ENCODE assay signal across 10 cellular contexts in genomic region chr1:48619529-48619928, GRCh38.
A peak's percentile ranks its signal among the peaks of the same experiment; 100 is the strongest.
DNase-seq lines count a peak whose midpoint lies in the region; ATAC-seq, FAIRE-seq and TF ChIP-seq lines count a peak whose summit lies in the region.
"Had no signal": no experiment of that assay in that cellular context is flagged by ENCODE, and none has a peak within 500 bp of the region (broad histone marks: within the 10 kb centered on the region; RNA-seq: fewer than 3 reads in every experiment).

No MANE protein-coding gene starts in this region.

- H3K9ac ChIP-seq in H9 (ENCODE audit: extremely low read depth, insufficient read length, low read length), result no peak overlapping the region

- H3K79me1 ChIP-seq in H9 (ENCODE audit: insufficient read depth, low read depth, low read length, poor library complexity, severe bottlenecking), result no peaks in the 10 kb centered on the region

- H3K79me2 ChIP-seq in H9 (ENCODE audit: insufficient read depth, low read length), result no peaks in the 10 kb centered on the region

- no peak overlapping the region for H3K27ac ChIP-seq in A549
- H3K27ac ChIP-seq in H9 (ENCODE audit: insufficient read length, low read depth, low read length), result no peak overlapping the region
- H3K27ac ChIP-seq: ovary had no signal

- H2BK20ac ChIP-seq in H9 (ENCODE audit: low read depth, low read length, poor library complexity, severe bottlenecking), result no peak overlapping the region

- no peak overlapping the region for H4K91ac ChIP-seq in H9 (ENCODE audit: insufficient read length, low read depth, low read length)

- no peak overlapping the region for H3K4ac ChIP-seq in H9 (ENCODE audit: low read depth, low read length)

- H3K4me1 Mint-ChIP-seq in H9, result peaks cover 13 to 15% of the 10 kb centered on the region in 2 experiments
- peaks cover 26% of the 10 kb centered on the region for H3K4me1 Mint-ChIP-seq in WTC11
- H3K4me1 Mint-ChIP-seq in activated CD8-positive, alpha-beta T cell treated with anti-CD3 and anti-CD28 coated beads for 36 hours (ENCODE audit: low read depth), result no peaks in the 10 kb centered on the region

- no peak overlapping the region for H2BK120ac ChIP-seq in H9 (ENCODE audit: low read depth, low read length, poor library complexity, severe bottlenecking)

- intact Hi-C loops in activated CD8-positive, alpha-beta T cell treated with anti-CD3 and anti-CD28 coated beads for 36 hours (cut with micrococcal nuclease), result no loop called here

- H2BK12ac ChIP-seq in H9 (ENCODE audit: insufficient read length, low read depth, low read length), result no peak overlapping the region

- no peaks in the 10 kb centered on the region for H3K9me3 ChIP-seq in A549
- no peaks in the 10 kb centered on the region for H3K9me3 ChIP-seq in H9 (ENCODE audit: control insufficient read depth, low read depth, low read length)
- H3K9me3 ChIP-seq: ovary had no signal

- H4K5ac ChIP-seq in H9 (ENCODE audit: insufficient read length, low read depth, low read length), result no peak overlapping the region

- POLR2A ChIA-PET in A549 (lab: Yijun Ruan, JAX) (no interaction called here), WTC11 (lab: Charles Lee) (no interaction called here)
- POLR2A ChIA-PET in activated CD8-positive, alpha-beta T cell treated with anti-CD3 and anti-CD28 coated beads for 36 hours (lab: Charles Lee), result no interaction called here

- TF ChIP-seq POLR2A in A549 (IDR thresholded peaks at IDR 0.05; ENCODE audit: low read length), result no peak

- TF ChIP-seq CTCF in A549 (IDR thresholded peaks at IDR 0.05), result no peak
- no peak for TF ChIP-seq CTCF in H9 (conservative IDR thresholded peaks at IDR 0.05)
- no peak for TF ChIP-seq CTCF in WTC11 (IDR thresholded peaks at IDR 0.05)
- TF ChIP-seq CTCF in activated CD8-positive, alpha-beta T cell treated with anti-CD3 and anti-CD28 coated beads for 36 hours (IDR thresholded peaks at IDR 0.05), result no peak

- no peak overlapping the region for H3K14ac ChIP-seq in H9 (ENCODE audit: insufficient read depth, low read length)

- CTCF ChIA-PET in A549 (lab: Yijun Ruan, JAX), result interaction anchor here (0.6 kb wide), 1 partner anchor 611 kb away, joined by 3 read pairs; no protein-coding TSS in a partner anchor
- CTCF ChIA-PET in WTC11 (lab: Charles Lee), result interaction anchor here (0.7 to 1.5 kb wide), 5 partner anchors 47 to 89 kb away, joined by 3 to 7 read pairs (median 5); no protein-coding TSS in a partner anchor
- CTCF ChIA-PET in activated CD8-positive, alpha-beta T cell treated with anti-CD3 and anti-CD28 coated beads for 36 hours (lab: Charles Lee), result no interaction called here

- no peak overlapping the region for H3K4me3 ChIP-seq in A549
- H3K4me3 ChIP-seq: ovary had no signal

- no peak for TF ChIP-seq EP300 in A549 (IDR thresholded peaks at IDR 0.05)

- ATAC-seq in A549, result peak; percentile 47 to 56; a peak in 4 of 6 replicates
- peak; percentile 99 for ATAC-seq in WTC11
- ATAC-seq in HG03442 (IDR thresholded peaks at IDR 0.05; ENCODE audit: unreplicated experiment), result no peak
- ATAC-seq in activated CD8-positive, alpha-beta T cell treated with anti-CD3 and anti-CD28 coated beads for 36 hours, result no peak

- no peak for FAIRE-seq in A549 (lab: Jason Lieb, UNC)

- no peak overlapping the region for H3T11ph ChIP-seq in H9 (ENCODE audit: low read length)

- H3K27me3 Mint-ChIP-seq in H9 (ENCODE audit: low read depth) (peaks cover 5% of the 10 kb centered on the region), WTC11 (ENCODE audit: low read depth) (no peaks in the 10 kb centered on the region; the same call in 1 of the 2 replicates)
- peaks cover 19% of the 10 kb centered on the region for H3K27me3 Mint-ChIP-seq in activated CD8-positive, alpha-beta T cell treated with anti-CD3 and anti-CD28 coated beads for 36 hours

- no peak overlapping the region for H3K56ac ChIP-seq in H9 (ENCODE audit: insufficient read length, low read depth, low read length)

- H3K4me3 Mint-ChIP-seq in H9, result 0 out of 5 replicates have a peak overlapping the region, but pooled peaks of 1 of the 2 experiments have one; percentile 17
- H3K4me3 Mint-ChIP-seq in WTC11, result peak overlapping the region; percentile 52
- no peak overlapping the region for H3K4me3 Mint-ChIP-seq in activated CD8-positive, alpha-beta T cell treated with anti-CD3 and anti-CD28 coated beads for 36 hours

- no peaks in the 10 kb centered on the region for H3K23me2 ChIP-seq in H9 (ENCODE audit: insufficient read length, low read depth, low read length, poor library complexity, severe bottlenecking)

- WGBS in A549 (ENCODE audit: missing lambda C conversion rate), result 4% methylated on average over 8 of the region's 9 CpGs
- no CpG with 5 or more reads among the region's 9 CpGs for WGBS in H9 (ENCODE audit: extremely low coverage, insufficient read length, low lambda C conversion rate)

- no peak overlapping the region for H3K23ac ChIP-seq in H9 (ENCODE audit: insufficient read length, low read depth, low read length)

- no peaks in the 10 kb centered on the region for H4K20me1 ChIP-seq in H9 (ENCODE audit: control insufficient read depth, insufficient read depth, insufficient read length)

- no peak overlapping the region for H3K18ac ChIP-seq in H9 (ENCODE audit: insufficient read length, low read depth, low read length)

- no peak for TF ChIP-seq RAD21 in A549 (conservative IDR thresholded peaks at IDR 0.05 in 1 of 2, IDR thresholded peaks at IDR 0.05 in 1 of 2)

- H3K27ac Mint-ChIP-seq in H9, result no peak overlapping the region
- H3K27ac Mint-ChIP-seq in WTC11, result peak overlapping the region; percentile 77; the same call in 1 of the 2 replicates
- H3K27ac Mint-ChIP-seq in activated CD8-positive, alpha-beta T cell treated with anti-CD3 and anti-CD28 coated beads for 36 hours, result no peak overlapping the region

- DNase-seq in A549 (ENCODE audit: low read depth in 1 of 2, low spot score in 1 of 2), result peak; percentile 1 to 4
- DNase-seq in H9, result peak; percentile 84
- peak; percentile 85 for DNase-seq in WTC11 (ENCODE audit: low spot score)
- peak; percentile 83 for DNase-seq in iPS-NIHi7 (ENCODE audit: extremely low spot score)
- DNase-seq in stimulated activated CD4-positive, alpha-beta T cell treated with anti-CD3 and anti-CD28 coated beads, Interleukin-2, amount 100 ng/mL, for 24 hours, result no peak
- no peak for DNase-seq in medulla oblongata (ENCODE audit: extremely low spot score)
- DNase-seq in activated CD8-positive, alpha-beta T cell treated with anti-CD3 and anti-CD28 coated beads for 36 hours, result no peak
- DNase-seq: NK-92 treated with Interleukin-12 subunit alpha and Interleukin-12 subunit beta, amount 100 ng/mL, for 24 hours had no signal

- H2AK5ac ChIP-seq in H9 (ENCODE audit: insufficient read length, low read length), result no peak overlapping the region

- no peak overlapping the region for H4K8ac ChIP-seq in H9 (replicated peaks; ENCODE audit: insufficient read length, low read depth, low read length)

- H3K4me1 ChIP-seq in A549, result no peaks in the 10 kb centered on the region
- H3K4me1 ChIP-seq in H9 (ENCODE audit: insufficient read depth, low read length), result no peaks in the 10 kb centered on the region

- H3K9me3 Mint-ChIP-seq in H9 (no peaks in the 10 kb centered on the region), WTC11 (no peaks in the 10 kb centered on the region)
- H3K9me3 Mint-ChIP-seq in activated CD8-positive, alpha-beta T cell treated with anti-CD3 and anti-CD28 coated beads for 36 hours, result no peaks in the 10 kb centered on the region

- no peak overlapping the region for H2BK15ac ChIP-seq in H9 (ENCODE audit: low read depth, low read length)

- H2AFZ ChIP-seq in H9 (ENCODE audit: low read length), result peak overlapping the region; percentile 95

- H3K27me3 ChIP-seq in H9 (ENCODE audit: insufficient read depth, low read length), result no peaks in the 10 kb centered on the region
- H3K27me3 ChIP-seq: ovary had no signal

- H3K36me3 Mint-ChIP-seq in H9 (ENCODE audit: insufficient read depth in 1 of 3, low read depth in 3 of 3) (no peaks in the 10 kb centered on the region), WTC11 (no peaks in the 10 kb centered on the region)
- no peaks in the 10 kb centered on the region for H3K36me3 Mint-ChIP-seq in activated CD8-positive, alpha-beta T cell treated with anti-CD3 and anti-CD28 coated beads for 36 hours (ENCODE audit: low read depth)

- no peak overlapping the region for H2BK5ac ChIP-seq in H9 (ENCODE audit: insufficient read length, low read length)

- H3K4me2 ChIP-seq in A549 (peak overlapping the region; percentile 39; the same call in 2 of the 3 replicates), H9 (ENCODE audit: insufficient read depth, insufficient read length, low read length) (peak overlapping the region; percentile 65)

TF ChIP-seq in A549, 52 proteins besides CTCF, POLR2A, EP300 and RAD21 (continues in another document):
- TF ChIP-seq BHLHE40 (IDR thresholded peaks at IDR 0.05; ENCODE audit: low read depth, low read length) (no peak), USF2 (IDR thresholded peaks at IDR 0.05) (no peak), MAX (IDR thresholded peaks at IDR 0.05) (no peak), HOXA7 (CRISPR knock-in tag; IDR thresholded peaks at IDR 0.05) (no peak), CEBPB (IDR thresholded peaks at IDR 0.05) (no peak), SREBF2 (IDR thresholded peaks at IDR 0.05) (no peak)

TF ChIP-seq in WTC11, 78 proteins besides CTCF, POLR2A, EP300 and RAD21 (continues in another document):
- no peak for TF ChIP-seq ZNF512 (CRISPR knock-in tag; IDR thresholded peaks at IDR 0.05; ENCODE audit: borderline replicate concordance)
- TF ChIP-seq ESRRA (CRISPR knock-in tag; IDR thresholded peaks at IDR 0.05; ENCODE audit: borderline replicate concordance), result no peak
- no peak for TF ChIP-seq ATF1 (CRISPR knock-in tag; IDR thresholded peaks at IDR 0.05)
- no peak for TF ChIP-seq MXD4 (CRISPR knock-in tag; IDR thresholded peaks at IDR 0.05; ENCODE audit: borderline replicate concordance)
- no peak for TF ChIP-seq FOXK1 (CRISPR knock-in tag; IDR thresholded peaks at IDR 0.05)
- no peak for TF ChIP-seq TEAD4 (CRISPR knock-in tag; IDR thresholded peaks at IDR 0.05)

Comparison
In these comparisons a context has a peak if more than half of its experiments do, and no peak if none do; other contexts are left out.
1. ATAC-seq: peak in A549 (2 of 2) and WTC11 (single experiment); none in HG03442 (single experiment) and activated CD8-positive, alpha-beta T cell treated with anti-CD3 and anti-CD28 coated beads for 36 hours (single experiment).
2. DNase-seq: peak in A549 (2 of 2), H9 (single experiment), WTC11 (single experiment) and iPS-NIHi7 (single experiment); none in stimulated activated CD4-positive, alpha-beta T cell treated with anti-CD3 and anti-CD28 coated beads, Interleukin-2, amount 100 ng/mL, for 24 hours (0 of 2), medulla oblongata (single experiment) and activated CD8-positive, alpha-beta T cell treated with anti-CD3 and anti-CD28 coated beads for 36 hours (single experiment).